Comparison of ENCODE assay signal across 8 cellular contexts in the genomic region with DNA sequence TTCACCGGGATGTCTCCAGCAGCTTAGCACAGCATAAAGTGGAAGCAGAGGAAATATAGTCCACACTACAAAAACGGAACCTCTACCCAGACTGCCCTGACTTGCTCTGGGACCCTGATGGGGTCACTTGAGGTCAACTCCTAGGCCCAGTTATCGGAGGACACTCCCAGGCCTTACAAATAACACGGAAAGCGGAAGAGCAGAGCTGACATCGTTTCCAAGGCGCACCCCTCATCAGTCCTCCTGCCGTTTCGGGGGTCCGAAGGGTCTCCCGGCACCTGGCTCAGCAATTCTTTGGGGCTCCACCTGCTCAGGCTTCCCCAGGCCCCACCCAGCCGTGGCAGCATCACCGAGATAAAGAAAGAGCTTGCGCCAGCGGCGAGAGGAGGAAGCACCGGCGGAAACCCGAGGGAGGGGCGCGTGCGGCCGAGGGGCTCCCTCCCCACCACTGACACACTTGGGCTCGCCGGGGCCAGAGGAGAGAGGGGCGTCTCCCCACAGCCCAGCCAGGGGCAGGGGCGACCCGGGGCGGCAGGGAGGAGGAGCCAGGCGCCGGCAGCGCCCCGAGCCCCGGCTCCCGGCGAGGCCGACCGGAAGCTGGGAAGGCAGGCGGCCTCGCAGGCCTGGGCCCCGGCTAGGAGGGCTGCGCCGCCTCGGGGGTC.
DNase-seq lines count a peak whose midpoint lies in the region; ATAC-seq and TF ChIP-seq lines count a peak whose summit lies in the region.

No MANE protein-coding gene starts in this region.

- ATAC-seq in GM19035 (IDR thresholded peaks at IDR 0.05; ENCODE audit: unreplicated experiment), result peak; percentile 21
- no peak for ATAC-seq in GM21515 (IDR thresholded peaks at IDR 0.05; ENCODE audit: unreplicated experiment)

- peak overlapping the region; percentile 60 for H3K9ac ChIP-seq in mucosa of stomach (ENCODE audit: low read length)
- H3K9ac ChIP-seq in stomach smooth muscle (ENCODE audit: low read length in 2 of 2), result peak overlapping the region; percentile 65 to 72

- H3K4me1 ChIP-seq in mucosa of stomach (ENCODE audit: control insufficient read depth, insufficient read depth, low read length), result peaks cover 23% of the 10 kb centered on the region
- H3K4me1 ChIP-seq in stomach smooth muscle (ENCODE audit: control insufficient read depth, insufficient read depth, low read length), result peaks cover 25% of the 10 kb centered on the region

- no peak for TF ChIP-seq CTCF in AG09309 (IDR thresholded peaks at IDR 0.05; ENCODE audit: control insufficient read depth, insufficient read depth, low read depth, low read length, missing control alignments)

- H3K36me3 ChIP-seq in mucosa of stomach (ENCODE audit: control insufficient read depth, insufficient read depth, low read length) (peaks cover 12% of the 10 kb centered on the region), stomach smooth muscle (ENCODE audit: control insufficient read depth in 2 of 2, insufficient read depth in 2 of 2, low read length in 2 of 2) (peaks cover 0 to 5% of the 10 kb centered on the region in 2 donors)

- peak overlapping the region; percentile 54 for H3K4me3 ChIP-seq in AG09309 (ENCODE audit: control insufficient read depth, low read depth, low read length)
- peak overlapping the region; percentile 48 for H3K4me3 ChIP-seq in mucosa of stomach (ENCODE audit: low read length)
- peak overlapping the region; percentile 72 to 79 for H3K4me3 ChIP-seq in stomach smooth muscle (ENCODE audit: low read length in 2 of 2)

- H3K27ac ChIP-seq in epithelial cell of prostate (peak overlapping the region; percentile 69), stomach smooth muscle (ENCODE audit: low read length) (no peak overlapping the region)

- no peaks in the 10 kb centered on the region for H3K27me3 ChIP-seq in mucosa of stomach (ENCODE audit: control insufficient read depth, insufficient read depth, low read length)
- no peaks in the 10 kb centered on the region for H3K27me3 ChIP-seq in stomach smooth muscle (ENCODE audit: control insufficient read depth in 1 of 2, insufficient read depth in 2 of 2, low read length in 2 of 2)

- DNase-seq in AG09309 (ENCODE audit: low read depth), result no peak
- DNase-seq in NCI-H226, result peak; percentile 44
- DNase-seq in activated T-cell treated with anti-CD3 and anti-CD28 coated beads for 4 hours, result peak; percentile 38
- DNase-seq in epithelial cell of prostate (ENCODE audit: low read depth, low spot score), result no peak

- H3K9me3 ChIP-seq in mucosa of stomach (ENCODE audit: control insufficient read depth, low read length) (no peaks in the 10 kb centered on the region), stomach smooth muscle (ENCODE audit: control insufficient read depth in 2 of 2, low read length in 2 of 2) (no peaks in the 10 kb centered on the region)

Comparison
In these comparisons a context has a peak if more than half of its experiments do, and no peak if none do; other contexts are left out.
1. DNase-seq: peak in NCI-H226 (single experiment) and activated T-cell treated with anti-CD3 and anti-CD28 coated beads for 4 hours (single experiment); none in AG09309 (single experiment) and epithelial cell of prostate (single experiment).
2. Peak in every context shown above with its lines, with median percentiles within 50 percentile points of each other: H3K4me3 ChIP-seq.